9 cellular contexts compared by ENCODE assay signal in genomic region chr12:66170606-66171005, GRCh38. TPM values are rescaled to one million over a fixed set of nuclear protein-coding genes. Genes with fewer than 3 reads are reported as not detected.
A peak's percentile ranks its signal among the peaks of the same experiment; 100 is the strongest.
DNase-seq lines count a peak whose midpoint lies in the region; ATAC-seq and TF ChIP-seq lines count a peak whose summit lies in the region.
"Had no signal": no experiment of that assay in that cellular context is flagged by ENCODE, and none has a peak within 500 bp of the region (broad histone marks: within the 10 kb centered on the region; RNA-seq: fewer than 3 reads in every experiment).

No MANE protein-coding gene starts in this region.

- peak overlapping the region; percentile 99 for H3K27ac ChIP-seq in left ventricle myocardium inferior (replicated peaks)
- H3K27ac ChIP-seq in urinary bladder (ENCODE audit: low read depth) = no peak overlapping the region

- peak overlapping the region; percentile 99 for H3K27ac Mint-ChIP-seq in activated naive CD8-positive, alpha-beta T cell treated with anti-CD3 and anti-CD28 coated beads for 36 hours
- peak overlapping the region; percentile 99 for H3K27ac Mint-ChIP-seq in memory B cell

- H3K4me3 Mint-ChIP-seq in activated naive CD8-positive, alpha-beta T cell treated with anti-CD3 and anti-CD28 coated beads for 36 hours = peak overlapping the region; percentile 96
- peak overlapping the region; percentile 98 for H3K4me3 Mint-ChIP-seq in memory B cell

- H3K36me3 ChIP-seq in left ventricle myocardium inferior = no peaks in the 10 kb centered on the region
- H3K36me3 ChIP-seq in urinary bladder (ENCODE audit: insufficient read depth) = no peaks in the 10 kb centered on the region

- no peak for TF ChIP-seq CTCF in left ventricle myocardium inferior (IDR thresholded peaks at IDR 0.05; ENCODE audit: borderline replicate concordance)

- H3K4me3 ChIP-seq in left ventricle myocardium inferior = peak overlapping the region; percentile 90
- H3K4me3 ChIP-seq in urinary bladder (ENCODE audit: low read depth, low read length) = peak overlapping the region; percentile 72

- H3K9me3 Mint-ChIP-seq in activated naive CD8-positive, alpha-beta T cell treated with anti-CD3 and anti-CD28 coated beads for 36 hours = peaks cover 8% of the 10 kb centered on the region
- H3K9me3 Mint-ChIP-seq in memory B cell = peaks cover 1% of the 10 kb centered on the region

- H3K36me3 Mint-ChIP-seq in activated naive CD8-positive, alpha-beta T cell treated with anti-CD3 and anti-CD28 coated beads for 36 hours = peaks cover 30% of the 10 kb centered on the region
- H3K36me3 Mint-ChIP-seq in memory B cell = peaks cover 15% of the 10 kb centered on the region

- H3K9me3 ChIP-seq in left ventricle myocardium inferior (replicated peaks) = peaks cover 1% of the 10 kb centered on the region

- DNase-seq in left ventricle myocardium inferior (no peak), cardiac septum (ENCODE audit: low spot score) (no peak), memory B cell (ENCODE audit: low spot score in 2 of 2) (no peak), NCI-H1417 treated with DMSO at 0.1 percent for 48 hours (lab: John Stamatoyannopoulos, UW) (no peak), NAMALWA (ENCODE audit: low spot score) (no peak)
- DNase-seq in activated naive CD8-positive, alpha-beta T cell treated with anti-CD3 and anti-CD28 coated beads for 36 hours = no peak
- DNase-seq: stimulated activated CD4-positive, alpha-beta T cell treated with anti-CD3 and anti-CD28 coated beads, Interleukin-15, amount 100 ng/mL, for 24 hours had no signal

- ATAC-seq in memory B cell (ENCODE audit: low read depth) (no peak), GM18870 (IDR thresholded peaks at IDR 0.05; ENCODE audit: unreplicated experiment) (no peak)

- intact Hi-C loops in left ventricle myocardium inferior (cut with micrococcal nuclease) (no loop called here), cardiac septum (cut with DNase I) (no loop called here)

- H3K4me1 Mint-ChIP-seq in activated naive CD8-positive, alpha-beta T cell treated with anti-CD3 and anti-CD28 coated beads for 36 hours = peaks cover 26% of the 10 kb centered on the region
- H3K4me1 Mint-ChIP-seq in memory B cell = peaks cover 18% of the 10 kb centered on the region

- WGBS in urinary bladder = 97% methylated on average over 3 of the region's 3 CpGs

- no peaks in the 10 kb centered on the region for H3K27me3 Mint-ChIP-seq in activated naive CD8-positive, alpha-beta T cell treated with anti-CD3 and anti-CD28 coated beads for 36 hours
- H3K27me3 Mint-ChIP-seq in memory B cell = peaks cover 3% of the 10 kb centered on the region

- H3K27me3 ChIP-seq in left ventricle myocardium inferior (ENCODE audit: low read depth) = no peaks in the 10 kb centered on the region

- peaks cover 40% of the 10 kb centered on the region for H3K4me1 ChIP-seq in left ventricle myocardium inferior
- H3K4me1 ChIP-seq in urinary bladder (ENCODE audit: insufficient read depth) = no peaks in the 10 kb centered on the region

RNA-seq across cellular contexts. Expression of gene TMBIM4, which starts 0.8 kb away (rescaled TPM):
- total RNA-seq in left ventricle myocardium inferior = 74.5 TPM
- total RNA-seq in cardiac septum = 79.5 TPM
- total RNA-seq in activated naive CD8-positive, alpha-beta T cell treated with anti-CD3 and anti-CD28 coated beads for 36 hours = 10 to 100 TPM; 38.8 to 39.4 TPM
- 97.0 TPM for total RNA-seq in urinary bladder
- polyA plus RNA-seq in urinary bladder = 224 TPM

RNA-seq across cellular contexts. Expression of gene IRAK3, which starts 18.4 kb away (rescaled TPM):
- total RNA-seq in left ventricle myocardium inferior (4.8 TPM), cardiac septum (3.2 TPM), urinary bladder (40.3 TPM)
- total RNA-seq in activated naive CD8-positive, alpha-beta T cell treated with anti-CD3 and anti-CD28 coated beads for 36 hours = under 1 TPM; 0.30 to 0.33 TPM
- 11.1 TPM for polyA plus RNA-seq in urinary bladder

RNA-seq across cellular contexts. Expression of gene LLPH, which starts 40.1 kb away (rescaled TPM):
- total RNA-seq in left ventricle myocardium inferior (22.1 TPM), cardiac septum (25.4 TPM), urinary bladder (9.7 TPM)
- total RNA-seq in activated naive CD8-positive, alpha-beta T cell treated with anti-CD3 and anti-CD28 coated beads for 36 hours = 10 to 100 TPM; 51.7 to 56.0 TPM
- polyA plus RNA-seq in urinary bladder = 25.7 TPM
